In the genomic region with DNA sequence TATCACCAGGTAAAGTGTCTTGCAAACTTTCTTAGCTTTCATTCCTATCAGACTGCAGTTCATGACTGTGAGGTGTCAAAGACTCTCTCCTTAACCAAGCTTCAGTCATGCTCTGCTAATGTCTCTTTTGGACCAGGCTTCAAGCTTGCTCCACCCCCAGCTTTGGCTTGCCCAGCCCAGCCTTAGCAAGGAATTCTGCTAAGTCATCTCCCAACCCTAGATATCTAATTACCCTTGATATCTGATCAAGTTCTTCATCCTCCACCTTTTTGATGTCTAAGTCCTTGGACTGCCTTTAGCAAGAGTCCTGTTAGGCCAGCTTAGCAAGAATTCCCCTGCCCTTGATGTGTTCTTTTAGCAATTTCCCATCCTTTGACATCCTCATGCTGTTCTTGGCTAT, we compare ENCODE assay signal across 16 cellular contexts.
A peak's percentile ranks its signal among the peaks of the same experiment; 100 is the strongest.
DNase-seq lines count a peak whose midpoint lies in the region; ATAC-seq and TF ChIP-seq lines count a peak whose summit lies in the region.
"Had no signal": no experiment of that assay in that cellular context is flagged by ENCODE, and none has a peak within 500 bp of the region (broad histone marks: within the 10 kb centered on the region; RNA-seq: fewer than 3 reads in every experiment).

No MANE protein-coding gene starts in this region.

- H2AK5ac ChIP-seq in H9 (ENCODE audit: insufficient read length, low read length), result no peak overlapping the region

- H3K4me1 Mint-ChIP-seq in H9 (peaks cover 26 to 27% of the 10 kb centered on the region in 2 experiments), glutamatergic neuron (ENCODE audit: low read depth, unreplicated experiment) (peaks cover 27% of the 10 kb centered on the region), endothelial cell (ENCODE audit: unreplicated experiment) (peaks cover 5% of the 10 kb centered on the region)

- H3K9me3 Mint-ChIP-seq in H9 (peaks cover 0 to 7% of the 10 kb centered on the region in 2 experiments; a peak in 2 of 5 replicates), glutamatergic neuron (ENCODE audit: unreplicated experiment) (peaks cover 15% of the 10 kb centered on the region), endothelial cell (ENCODE audit: unreplicated experiment) (no peaks in the 10 kb centered on the region)
- H3K9me3 Mint-ChIP-seq: stimulated activated naive CD8-positive, alpha-beta T cell treated with anti-CD3 and anti-CD28 coated beads, Interleukin-15, Interleukin-2, amounts not matched to agents 100 ng/mL and 50 ng/mL, for 24 hours had no signal

- intact Hi-C loops in prostate gland (cut with DNase I), result no loop called here

- H3K4ac ChIP-seq in H9 (ENCODE audit: low read depth, low read length), result no peak overlapping the region

- no peaks in the 10 kb centered on the region for H4K20me1 ChIP-seq in H9 (ENCODE audit: control insufficient read depth, insufficient read depth, insufficient read length)

- H2AFZ ChIP-seq in H9 (ENCODE audit: low read length), result no peak overlapping the region

- no peaks in the 10 kb centered on the region for H3K9me3 ChIP-seq in H9 (ENCODE audit: control insufficient read depth, low read depth, low read length)
- no peaks in the 10 kb centered on the region for H3K9me3 ChIP-seq in prostate gland
- H3K9me3 ChIP-seq: BE2C had no signal

- H3K9ac ChIP-seq in H9 (ENCODE audit: extremely low read depth, insufficient read length, low read length), result no peak overlapping the region

- H3K18ac ChIP-seq in H9 (ENCODE audit: insufficient read length, low read depth, low read length), result no peak overlapping the region

- no peak overlapping the region for H3K4me2 ChIP-seq in H9 (ENCODE audit: insufficient read depth, insufficient read length, low read length)

- TF ChIP-seq CTCF in H9 (conservative IDR thresholded peaks at IDR 0.05) (no peak), VCaP (conservative IDR thresholded peaks at IDR 0.05) (no peak), glutamatergic neuron (IDR thresholded peaks at IDR 0.05; ENCODE audit: partially characterized antibody, unreplicated experiment) (no peak), prostate gland (IDR thresholded peaks at IDR 0.05) (no peak), endothelial cell (IDR thresholded peaks at IDR 0.05; ENCODE audit: unreplicated experiment) (no peak)

- no peak for TF ChIP-seq POLR2A in prostate gland (IDR thresholded peaks at IDR 0.05)

- H3K23me2 ChIP-seq in H9 (ENCODE audit: insufficient read length, low read depth, low read length, poor library complexity, severe bottlenecking), result no peaks in the 10 kb centered on the region

- H3K4me3 Mint-ChIP-seq in H9 (no peak overlapping the region), glutamatergic neuron (ENCODE audit: unreplicated experiment) (no peak overlapping the region), endothelial cell (ENCODE audit: unreplicated experiment) (no peak overlapping the region)
- H3K4me3 Mint-ChIP-seq: stimulated activated naive CD8-positive, alpha-beta T cell treated with anti-CD3 and anti-CD28 coated beads, Interleukin-15, Interleukin-2, amounts not matched to agents 100 ng/mL and 50 ng/mL, for 24 hours had no signal

- H3K36me3 Mint-ChIP-seq in H9 (ENCODE audit: insufficient read depth in 1 of 3, low read depth in 3 of 3) (peaks cover 4 to 23% (median 21%) of the 10 kb centered on the region in 3 experiments; a peak in 5 of 7 replicates), glutamatergic neuron (ENCODE audit: unreplicated experiment) (peaks cover 5% of the 10 kb centered on the region), endothelial cell (ENCODE audit: low read depth, unreplicated experiment) (peaks cover 4% of the 10 kb centered on the region)

- H2BK12ac ChIP-seq in H9 (ENCODE audit: insufficient read length, low read depth, low read length), result no peak overlapping the region

- H2BK20ac ChIP-seq in H9 (ENCODE audit: low read depth, low read length, poor library complexity, severe bottlenecking), result no peak overlapping the region

- H3K27me3 ChIP-seq in H9 (ENCODE audit: insufficient read depth, low read length) (no peaks in the 10 kb centered on the region), prostate gland (replicated peaks; ENCODE audit: insufficient read depth) (no peaks in the 10 kb centered on the region)
- H3K27me3 ChIP-seq: BE2C had no signal

- no peak overlapping the region for H4K8ac ChIP-seq in H9 (replicated peaks; ENCODE audit: insufficient read length, low read depth, low read length)

- H2BK5ac ChIP-seq in H9 (ENCODE audit: insufficient read length, low read length), result no peak overlapping the region

- no peak overlapping the region for H3K4me3 ChIP-seq in prostate gland

- no peak overlapping the region for H4K5ac ChIP-seq in H9 (ENCODE audit: insufficient read length, low read depth, low read length)

- 0 out of 2 replicates have a peak, but pooled peaks cover 2% of the 10 kb centered on the region for H3K79me2 ChIP-seq in H9 (ENCODE audit: insufficient read depth, low read length)

- DNase-seq in AG08396 (ENCODE audit: low spot score), result peak; percentile 31
- DNase-seq in H9, result no peak
- no peak for DNase-seq in glutamatergic neuron
- no peak for DNase-seq in T-helper 1 cell
- DNase-seq in prostate gland (ENCODE audit: low spot score), result no peak
- DNase-seq in endothelial cell (ENCODE audit: low spot score), result no peak
- DNase-seq: activated T-cell treated with anti-CD3 and anti-CD28 coated beads for 4 hours; BE2C; MM.1S; NCI-H345; SHP77 treated with DMSO at 0.1 percent for 48 hours; stimulated activated CD4-positive, alpha-beta T cell treated with anti-CD3 and anti-CD28 coated beads, Interleukin-4, amount 100 ng/mL, for 4 hours had no signal

- H3T11ph ChIP-seq in H9 (ENCODE audit: low read length), result no peak overlapping the region

- no peak overlapping the region for H4K91ac ChIP-seq in H9 (ENCODE audit: insufficient read length, low read depth, low read length)

- no peak overlapping the region for H3K14ac ChIP-seq in H9 (ENCODE audit: insufficient read depth, low read length)

- no peaks in the 10 kb centered on the region for H3K36me3 ChIP-seq in prostate gland

- H3K27me3 Mint-ChIP-seq in H9 (ENCODE audit: low read depth), result no peaks in the 10 kb centered on the region
- H3K27me3 Mint-ChIP-seq in glutamatergic neuron (ENCODE audit: unreplicated experiment), result peaks cover 5% of the 10 kb centered on the region
- no peaks in the 10 kb centered on the region for H3K27me3 Mint-ChIP-seq in endothelial cell (ENCODE audit: unreplicated experiment)
- H3K27me3 Mint-ChIP-seq: stimulated activated naive CD8-positive, alpha-beta T cell treated with anti-CD3 and anti-CD28 coated beads, Interleukin-15, Interleukin-2, amounts not matched to agents 100 ng/mL and 50 ng/mL, for 24 hours had no signal

- no peak overlapping the region for H3K23ac ChIP-seq in H9 (ENCODE audit: insufficient read length, low read depth, low read length)

- H2BK15ac ChIP-seq in H9 (ENCODE audit: low read depth, low read length), result no peak overlapping the region

- H3K79me1 ChIP-seq in H9 (ENCODE audit: insufficient read depth, low read depth, low read length, poor library complexity, severe bottlenecking), result peaks cover 5% of the 10 kb centered on the region

- ATAC-seq in HG03460 (IDR thresholded peaks at IDR 0.05; ENCODE audit: unreplicated experiment), result no peak
- ATAC-seq: activated CD4-positive, CD25-positive, alpha-beta regulatory T cell treated with anti-CD3 and anti-CD28 coated beads, Interleukin-2, amount 50 U/mL, for 24 hours had no signal

- peaks cover 6% of the 10 kb centered on the region; the same call in 1 of the 2 replicates for H3K4me1 ChIP-seq in H9 (ENCODE audit: insufficient read depth, low read length)
- no peaks in the 10 kb centered on the region for H3K4me1 ChIP-seq in prostate gland (replicated peaks)
- H3K4me1 ChIP-seq: BE2C had no signal

- H2BK120ac ChIP-seq in H9 (ENCODE audit: low read depth, low read length, poor library complexity, severe bottlenecking), result no peak overlapping the region

- H3K27ac Mint-ChIP-seq in H9 (peak overlapping the region in 2 of 3 experiments; percentile 44 to 78; a peak in 4 of 7 replicates), glutamatergic neuron (ENCODE audit: unreplicated experiment) (peak overlapping the region; percentile 56), endothelial cell (ENCODE audit: unreplicated experiment) (no peak overlapping the region)
- H3K27ac Mint-ChIP-seq: stimulated activated naive CD8-positive, alpha-beta T cell treated with anti-CD3 and anti-CD28 coated beads, Interleukin-15, Interleukin-2, amounts not matched to agents 100 ng/mL and 50 ng/mL, for 24 hours had no signal

- H3K27ac ChIP-seq in H9 (ENCODE audit: insufficient read length, low read depth, low read length), result no peak overlapping the region
- H3K27ac ChIP-seq in VCaP, result peak overlapping the region; percentile 21; the same call in 1 of the 2 replicates
- no peak overlapping the region for H3K27ac ChIP-seq in prostate gland

- no peak overlapping the region for H3K56ac ChIP-seq in H9 (ENCODE audit: insufficient read length, low read depth, low read length)
